8 cellular contexts compared by ENCODE assay signal in the genomic region with DNA sequence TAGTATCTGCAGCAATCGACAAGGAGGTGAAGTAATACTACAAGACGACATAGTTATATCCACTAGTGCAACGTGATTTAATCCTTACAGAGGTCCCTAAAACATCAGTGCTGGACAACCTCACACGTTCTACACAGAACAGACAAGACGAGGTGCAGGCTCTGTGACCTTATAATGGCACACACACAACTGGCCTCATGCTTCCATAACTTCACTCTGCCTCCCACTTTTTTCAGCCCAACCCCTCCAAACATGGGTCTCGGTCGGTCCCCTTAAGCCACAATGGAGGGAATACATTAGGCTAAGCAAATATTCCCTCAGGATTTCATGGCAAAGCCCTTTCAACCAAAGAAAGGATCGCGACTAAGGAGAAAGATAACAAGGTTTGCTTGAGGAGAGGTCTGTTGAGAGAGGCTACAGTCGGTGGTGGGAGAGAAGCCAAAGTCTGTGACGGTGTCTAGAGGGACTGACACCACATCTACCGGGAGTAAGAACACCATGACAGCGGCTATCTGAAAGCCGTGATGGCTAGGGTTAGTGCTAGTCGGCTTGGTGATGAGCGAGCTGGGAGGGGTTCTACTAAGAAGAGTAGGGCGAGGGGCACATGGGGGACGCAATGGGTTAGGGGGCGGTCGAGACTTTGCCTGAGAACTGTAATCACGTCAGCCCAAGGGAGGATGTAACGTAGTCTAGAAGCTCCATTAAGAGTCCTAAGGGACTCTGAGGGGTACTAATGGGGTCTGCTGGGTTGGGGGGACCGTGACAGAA. TPM values are rescaled to one million over a fixed set of nuclear protein-coding genes. Genes with fewer than 3 reads are reported as not detected.
A peak's percentile ranks its signal among the peaks of the same experiment; 100 is the strongest.
DNase-seq lines count a peak whose midpoint lies in the region; ATAC-seq, FAIRE-seq and TF ChIP-seq lines count a peak whose summit lies in the region.

No MANE protein-coding gene starts in this region.

- H3K9me3 ChIP-seq in CD8-positive, alpha-beta memory T cell (ENCODE audit: low read length) = no peaks in the 10 kb centered on the region
- H3K9me3 ChIP-seq in OCI-LY3 (ENCODE audit: insufficient read depth, low read length) (no peaks in the 10 kb centered on the region), breast epithelium (no peaks in the 10 kb centered on the region), small intestine (ENCODE audit: control insufficient read depth, low read depth) (no peaks in the 10 kb centered on the region)

- intact Hi-C loops in breast epithelium (cut with DNase I; ENCODE audit: low total_unique reads) = no loop called here

- peak overlapping the region; percentile 95 to 100 (median 99) for H3K4me3 Mint-ChIP-seq in CD8-positive, alpha-beta memory T cell

- H3K9ac ChIP-seq in OCI-LY3 (ENCODE audit: low read length) = peak overlapping the region; percentile 80

- peaks cover 62% of the 10 kb centered on the region for H3K79me2 ChIP-seq in OCI-LY3 (ENCODE audit: low read length)

- 2 to 5% (median 3%) methylated on average over 22 to 23 of the region's 23 CpGs for WGBS in small intestine, 3 donors

- peaks cover 21% of the 10 kb centered on the region for H3K4me1 ChIP-seq in CD8-positive, alpha-beta memory T cell (ENCODE audit: insufficient read depth, low read length)
- H3K4me1 ChIP-seq in OCI-LY3 (ENCODE audit: low read length) (peaks cover 14% of the 10 kb centered on the region), breast epithelium (no peaks in the 10 kb centered on the region), small intestine (ENCODE audit: control insufficient read depth in 2 of 2, insufficient read depth in 1 of 2, low read depth in 1 of 2, low read length in 1 of 2) (peaks cover 0 to 4% of the 10 kb centered on the region in 2 donors)

- no peaks in the 10 kb centered on the region for H3K36me3 ChIP-seq in CD8-positive, alpha-beta memory T cell (ENCODE audit: insufficient read depth, low read length)
- H3K36me3 ChIP-seq in OCI-LY3 (replicated peaks; ENCODE audit: low read depth, low read length) = no peaks in the 10 kb centered on the region
- H3K36me3 ChIP-seq in breast epithelium = no peaks in the 10 kb centered on the region
- H3K36me3 ChIP-seq in small intestine (ENCODE audit: control insufficient read depth in 2 of 2, insufficient read depth in 2 of 2, low read length in 2 of 2) = no peaks in the 10 kb centered on the region

- H3K36me3 Mint-ChIP-seq in CD8-positive, alpha-beta memory T cell = peaks cover 0 to 9% (median 0%) of the 10 kb centered on the region in 3 donors

- peak overlapping the region; percentile 68 for H3K27ac ChIP-seq in CD8-positive, alpha-beta memory T cell (ENCODE audit: low read depth, low read length)
- H3K27ac ChIP-seq in OCI-LY3 (ENCODE audit: low read length) (peak overlapping the region; percentile 72), breast epithelium (peak overlapping the region; percentile 98), small intestine (ENCODE audit: low read depth in 1 of 2, low read length in 1 of 2) (peak overlapping the region; percentile 27 to 96)

- no peak for TF ChIP-seq CTCF in OCI-LY3 (IDR thresholded peaks at IDR 0.05; ENCODE audit: low read depth, low read length)
- TF ChIP-seq CTCF in breast epithelium (IDR thresholded peaks at IDR 0.05) = no peak

- CTCF ChIA-PET in CD8-positive, alpha-beta memory T cell (lab: Charles Lee) = no interaction called here

- peaks cover 32 to 57% (median 44%) of the 10 kb centered on the region in 3 donors for H3K4me1 Mint-ChIP-seq in CD8-positive, alpha-beta memory T cell

- peak overlapping the region; percentile 75 to 99 (median 94) for H3K27ac Mint-ChIP-seq in CD8-positive, alpha-beta memory T cell

- TF ChIP-seq POLR2A in breast epithelium (IDR thresholded peaks at IDR 0.05) = no peak

- peak overlapping the region; percentile 92 for H3K4me2 ChIP-seq in OCI-LY3 (ENCODE audit: low read length)

- no peaks in the 10 kb centered on the region for H3K27me3 Mint-ChIP-seq in CD8-positive, alpha-beta memory T cell

- H4K20me1 ChIP-seq in OCI-LY3 (ENCODE audit: insufficient read depth, low read length) = peaks cover 37% of the 10 kb centered on the region

- peak in 1 of 5 donors; percentile 62 for DNase-seq in CD8-positive, alpha-beta memory T cell
- DNase-seq in breast epithelium (ENCODE audit: low spot score in 2 of 2) (peak in 1 of 2 donors; percentile 43), inferior parietal cortex (ENCODE audit: extremely low spot score) (peak; percentile 35), small intestine (peak; percentile 34)

- 0 out of 2 replicates have a peak overlapping the region, but pooled peaks have one; percentile 54 for H2AFZ ChIP-seq in OCI-LY3 (ENCODE audit: low read depth, low read length)

- POLR2A ChIA-PET in CD8-positive, alpha-beta memory T cell (lab: Charles Lee) = no interaction called here

- ATAC-seq in GM21576 (IDR thresholded peaks at IDR 0.05; ENCODE audit: unreplicated experiment) (peak; percentile 5), GM19324 (IDR thresholded peaks at IDR 0.05; ENCODE audit: low FRiP score, unreplicated experiment) (no peak), GM19395 (IDR thresholded peaks at IDR 0.05; ENCODE audit: unreplicated experiment) (no peak)

- no peaks in the 10 kb centered on the region for H3K27me3 ChIP-seq in CD8-positive, alpha-beta memory T cell (ENCODE audit: insufficient read depth, low read length, poor library complexity, severe bottlenecking)
- H3K27me3 ChIP-seq in OCI-LY3 (ENCODE audit: low read depth, low read length) (no peaks in the 10 kb centered on the region), breast epithelium (no peaks in the 10 kb centered on the region), small intestine (ENCODE audit: control insufficient read depth in 2 of 2, insufficient read depth in 2 of 2, low read length in 2 of 2) (no peaks in the 10 kb centered on the region)

- no peak for FAIRE-seq in small intestine (lab: Jason Lieb, UNC)

- no peaks in the 10 kb centered on the region for H3K9me3 Mint-ChIP-seq in CD8-positive, alpha-beta memory T cell

- peak overlapping the region; percentile 81 for H3K4me3 ChIP-seq in CD8-positive, alpha-beta memory T cell (ENCODE audit: low read length)
- peak overlapping the region; percentile 87 for H3K4me3 ChIP-seq in OCI-LY3 (ENCODE audit: low read length)
- H3K4me3 ChIP-seq in breast epithelium = peak overlapping the region; percentile 75 to 94 (median 83)
- H3K4me3 ChIP-seq in small intestine (ENCODE audit: low read depth in 1 of 2, low read length in 2 of 2) = peak overlapping the region; percentile 84 to 90

RNA-seq across cellular contexts. Expression of a gene that starts 1.1 kb away (rescaled TPM):
- 10 to 100 TPM; 22.0 to 22.2 TPM for total RNA-seq in CD8-positive, alpha-beta memory T cell
- 20.3 TPM for polyA plus RNA-seq in CD8-positive, alpha-beta memory T cell
- total RNA-seq in breast epithelium = 100 to 1,000 TPM in 1 of 3 donors, 10 to 100 TPM in 2; 64.2 to 128 (median 86.5) TPM
- polyA plus RNA-seq in small intestine = 1 to 10 TPM; 1.6 to 3.6 (median 1.6) TPM

RNA-seq across cellular contexts. Expression of a gene that starts 1.3 kb away (rescaled TPM):
- total RNA-seq in CD8-positive, alpha-beta memory T cell = 1 to 10 TPM; 2.7 to 3.0 TPM
- 0.83 TPM for polyA plus RNA-seq in CD8-positive, alpha-beta memory T cell
- 1 to 10 TPM; 1.6 to 4.4 (median 2.0) TPM for total RNA-seq in breast epithelium
- polyA plus RNA-seq in small intestine = 1 to 10 TPM in 1 of 3 donors, under 1 TPM in 2; 0.81 to 1.9 (median 0.89) TPM
